11 cellular contexts compared by ENCODE assay signal in the genomic region with DNA sequence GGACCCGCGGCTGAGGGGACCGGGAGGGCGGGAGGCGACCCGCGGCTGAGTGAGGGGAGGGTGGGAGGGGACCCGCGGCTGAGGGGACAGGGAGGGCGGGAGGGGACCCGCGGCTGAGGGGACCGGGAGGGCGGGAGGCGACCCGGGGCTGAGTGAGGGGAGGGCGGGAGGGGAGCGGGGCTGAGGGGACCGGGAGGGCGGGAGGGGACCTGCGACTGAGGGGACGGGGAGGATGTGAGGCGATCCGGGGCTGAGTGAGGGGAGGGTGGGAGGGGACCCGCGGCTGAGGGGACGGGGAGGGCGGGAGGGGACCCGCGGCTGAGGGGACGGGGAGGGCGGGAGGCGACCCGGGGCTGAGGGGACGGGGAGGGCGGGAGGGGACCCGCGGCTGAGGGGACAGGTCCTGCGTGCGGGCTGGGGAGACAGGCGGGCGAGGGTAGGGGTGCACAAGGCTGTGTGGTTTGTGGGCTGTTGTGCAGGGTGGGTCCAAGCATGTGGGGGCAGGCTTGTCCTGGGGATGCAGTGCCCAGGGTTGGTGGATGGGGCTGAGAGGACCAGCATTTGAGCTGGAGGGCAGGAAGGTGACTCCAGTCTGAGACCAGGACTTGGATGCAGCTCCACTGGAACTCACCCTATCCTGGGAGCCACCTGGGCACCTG. TPM values are rescaled to one million over a fixed set of nuclear protein-coding genes. Genes with fewer than 3 reads are reported as not detected.
DNase-seq lines count a peak whose midpoint lies in the region; ATAC-seq, FAIRE-seq and TF ChIP-seq lines count a peak whose summit lies in the region.
"Had no signal": no experiment of that assay in that cellular context is flagged by ENCODE, and none has a peak within 500 bp of the region (broad histone marks: within the 10 kb centered on the region; RNA-seq: fewer than 3 reads in every experiment).

No MANE protein-coding gene starts in this region.

- no peak for FAIRE-seq in HepG2 (lab: Jason Lieb, UNC)

- H2AFZ ChIP-seq in neural progenitor cell (replicated peaks) (no peak overlapping the region), HepG2 (ENCODE audit: low read length) (no peak overlapping the region)

- no peak for DNase-seq in CD14-positive monocyte (ENCODE audit: low spot score)
- DNase-seq in neural progenitor cell (ENCODE audit: low spot score), result no peak
- DNase-seq in HepG2 (ENCODE audit: low spot score), result no peak
- DNase-seq in foreskin melanocyte, result no peak
- DNase-seq: NK-92 treated with Interleukin-12 subunit alpha and Interleukin-12 subunit beta, amount 100 ng/mL, for 24 hours had no signal

- H3K4me3 Mint-ChIP-seq in CD14-positive monocyte, result peak overlapping the region; percentile 20 to 63
- peak overlapping the region; percentile 79 for H3K4me3 Mint-ChIP-seq in neural progenitor cell

- peak overlapping the region; percentile 80 for H3K4me2 ChIP-seq in neural progenitor cell
- no peak overlapping the region for H3K4me2 ChIP-seq in HepG2 (ENCODE audit: low read depth, low read length)

- H3K36me3 Mint-ChIP-seq in CD14-positive monocyte (peaks cover 3 to 5% of the 10 kb centered on the region in 2 donors), neural progenitor cell (no peaks in the 10 kb centered on the region)

- no peaks in the 10 kb centered on the region for H3K4me1 ChIP-seq in HUES64 (ENCODE audit: insufficient read depth, low read length)
- H3K4me1 ChIP-seq in neural progenitor cell, result peaks cover 13% of the 10 kb centered on the region
- no peaks in the 10 kb centered on the region; the same call in 1 of the 2 replicates for H3K4me1 ChIP-seq in HepG2 (ENCODE audit: insufficient read depth, low read length)

- TF ChIP-seq POLR2A in HepG2 (IDR thresholded peaks at IDR 0.05; ENCODE audit: insufficient read depth in 1 of 2, low read depth in 2 of 2, low read length in 2 of 2), result no peak

- no peak for TF ChIP-seq EP300 in HepG2 (IDR thresholded peaks at IDR 0.05; ENCODE audit: low read depth in 2 of 2, low read length in 2 of 2)
- TF ChIP-seq EP300 in HepG2 (CRISPR knock-in tag; IDR thresholded peaks at IDR 0.05; ENCODE audit: borderline replicate concordance), result no peak

- H3F3A ChIP-seq in neural progenitor cell (ENCODE audit: low read depth), result peaks cover 15% of the 10 kb centered on the region

- H3K79me2 ChIP-seq in neural progenitor cell (ENCODE audit: low read depth) (no peaks in the 10 kb centered on the region), HepG2 (ENCODE audit: insufficient read depth, low read length) (no peaks in the 10 kb centered on the region)

- H3K27ac Mint-ChIP-seq in CD14-positive monocyte (peak overlapping the region in 1 of 7 donors; percentile 25), neural progenitor cell (no peak overlapping the region)

- H3K27me3 Mint-ChIP-seq in CD14-positive monocyte (ENCODE audit: low read depth in 3 of 3), result peaks cover 38 to 40% (median 40%) of the 10 kb centered on the region in 3 donors
- H3K27me3 Mint-ChIP-seq in neural progenitor cell (ENCODE audit: insufficient read depth, low read depth), result peaks cover 33% of the 10 kb centered on the region

- ATAC-seq in esophagus mucosa (peak; percentile 2), HepG2 (no peak), GM18498 (IDR thresholded peaks at IDR 0.05; ENCODE audit: unreplicated experiment) (no peak), GM19324 (IDR thresholded peaks at IDR 0.05; ENCODE audit: low FRiP score, unreplicated experiment) (no peak)

- H3K27ac ChIP-seq in HUES64 (ENCODE audit: low read depth, low read length), result no peak overlapping the region
- no peak overlapping the region for H3K27ac ChIP-seq in neural progenitor cell
- no peak overlapping the region for H3K27ac ChIP-seq in HepG2 (ENCODE audit: extremely low read length, insufficient read depth, low read length)

- 12% methylated on average over 16 of the region's 42 CpGs for WGBS in HUES64
- WGBS in HepG2 (ENCODE audit: low lambda C conversion rate), result 18% methylated on average over 32 of the region's 42 CpGs

- intact Hi-C loops in CD14-positive monocyte (cut with micrococcal nuclease) (no loop called here), HepG2 (cut with micrococcal nuclease; ENCODE audit: unreplicated experiment) (loop anchor here (2.0 kb wide), 1 partner anchor 15 kb away; no protein-coding TSS in a partner anchor)

- POLR2A ChIA-PET in HepG2 (lab: Yijun Ruan, JAX), result no interaction called here

- no peak for TF ChIP-seq RAD21 in HepG2 (CRISPR knock-in tag; IDR thresholded peaks at IDR 0.05)

- H3K4me1 Mint-ChIP-seq in CD14-positive monocyte (no peaks in the 10 kb centered on the region), neural progenitor cell (peaks cover 4% of the 10 kb centered on the region)

- no peaks in the 10 kb centered on the region for H3K36me3 ChIP-seq in HUES64 (ENCODE audit: insufficient read depth, low read length)
- no peaks in the 10 kb centered on the region for H3K36me3 ChIP-seq in neural progenitor cell
- no peaks in the 10 kb centered on the region for H3K36me3 ChIP-seq in HepG2 (replicated peaks in 1 of 2; ENCODE audit: control insufficient read depth in 1 of 2, insufficient read depth in 2 of 2, low read length in 2 of 2)

- in situ Hi-C loops in HepG2 (cut with HindIII; ENCODE audit: extremely low pct_ligation_motif_present, low pct_unique_long_range_greater_than_20kb), result no loop called here

- no TSS peak for BruUV-seq in HepG2 (replicated peaks; lab: Mats Ljungman, UMichigan)

- TF ChIP-seq CTCF in CD14-positive monocyte (IDR thresholded peaks at IDR 0.05) (peak; percentile 15), neural progenitor cell (IDR thresholded peaks at IDR 0.05) (no peak), HepG2 (CRISPR knock-in tag; IDR thresholded peaks at IDR 0.05) (no peak)

- CTCF ChIA-PET in HepG2 (lab: Yijun Ruan, JAX; ENCODE audit: low intra/inter-chr PET ratio, low total read pairs), result interaction anchor here (1.5 to 1.6 kb wide), 2 partner anchors 112 kb away, joined by 4 to 5 read pairs; no protein-coding TSS in a partner anchor

- H3K27me3 ChIP-seq in HUES64 (ENCODE audit: insufficient read depth, low read length) (peaks cover 77% of the 10 kb centered on the region), neural progenitor cell (peaks cover 95% of the 10 kb centered on the region), HepG2 (ENCODE audit: control insufficient read depth in 1 of 2, insufficient read depth in 2 of 2, low read length in 2 of 2) (peaks cover 25 to 90% of the 10 kb centered on the region in 2 experiments)

- H3K4me3 ChIP-seq in HUES64 (ENCODE audit: low read length), result peak overlapping the region; percentile 42
- peak overlapping the region; percentile 54 for H3K4me3 ChIP-seq in neural progenitor cell
- H3K4me3 ChIP-seq in HepG2 (replicated peaks in 1 of 3; ENCODE audit: insufficient read depth in 1 of 3, low read depth in 2 of 3, low read length in 3 of 3), result no peak overlapping the region

- H4K20me1 ChIP-seq in neural progenitor cell (ENCODE audit: low read depth) (peaks cover 10% of the 10 kb centered on the region), HepG2 (ENCODE audit: insufficient read depth, low read length) (no peaks in the 10 kb centered on the region)

- H3K9me3 ChIP-seq in HUES64 (ENCODE audit: insufficient read depth, low read depth, low read length) (no peaks in the 10 kb centered on the region), neural progenitor cell (ENCODE audit: low read depth) (no peaks in the 10 kb centered on the region), HepG2 (ENCODE audit: low read length) (no peaks in the 10 kb centered on the region)

- no peak overlapping the region for H3K9ac ChIP-seq in HUES64 (ENCODE audit: low read depth, low read length)
- no peak overlapping the region for H3K9ac ChIP-seq in neural progenitor cell
- no peak overlapping the region for H3K9ac ChIP-seq in HepG2 (ENCODE audit: insufficient read depth, low read depth, low read length)

- H3K9me3 Mint-ChIP-seq in CD14-positive monocyte (peaks cover 0 to 4% (median 0%) of the 10 kb centered on the region in 7 donors), neural progenitor cell (peaks cover 8% of the 10 kb centered on the region)

RNA-seq across cellular contexts. Expression of gene PLD4, which starts 9.2 kb away (rescaled TPM):
- polyA plus RNA-seq in CD14-positive monocyte, result 10 to 100 TPM; 15.1 to 15.5 TPM
- not detected for polyA plus RNA-seq in HUES64 (2013, experiment 1 of 2)
- polyA plus RNA-seq in HUES64 (2013, experiment 2 of 2), result not detected
- 0.80 TPM for total RNA-seq in esophagus mucosa
- total RNA-seq in neural progenitor cell (ENCODE audit: low replicate concordance), result not detected in 2 replicates
- total RNA-seq in HepG2 (2016; rRNA removed; fragmentation: Illumina TruSeq; extraction: Trizol), result not detected in 2 replicates
- total RNA-seq in HepG2 (2016; cell fraction: cytosol; rRNA removed; fragmentation: Illumina TruSeq; extraction: Trizol; ENCODE audit: low read depth), result not detected in 2 replicates
- not detected in 2 replicates for total RNA-seq in HepG2 (2016; cell fraction: insoluble cytoplasmic fraction; rRNA removed; fragmentation: Illumina TruSeq; extraction: Trizol)
- not detected in 2 replicates for total RNA-seq in HepG2 (2016; cell fraction: membrane; rRNA removed; fragmentation: Illumina TruSeq; extraction: Trizol)
- not detected in 2 replicates for total RNA-seq in HepG2 (2016; cell fraction: nucleus; rRNA removed; fragmentation: Illumina TruSeq; extraction: Trizol)
- polyA plus RNA-seq in HepG2 (2011; rRNA removed), result not detected in 2 replicates
- polyA plus RNA-seq in HepG2 (2011; cell fraction: cytosol; rRNA removed), result not detected in 2 replicates
- not detected in 2 replicates for polyA plus RNA-seq in HepG2 (2011; cell fraction: nucleus; rRNA removed)
- not detected in 2 replicates for polyA plus RNA-seq in HepG2 (2012)
- polyA plus RNA-seq in HepG2 (2016; cell fraction: cytosol; fragmentation: Illumina TruSeq; extraction: Trizol; ENCODE audit: low read depth), result not detected in 2 replicates
- polyA plus RNA-seq in HepG2 (2016; cell fraction: insoluble cytoplasmic fraction; fragmentation: Illumina TruSeq; extraction: Trizol; ENCODE audit: low read depth), result not detected in 2 replicates
- polyA plus RNA-seq in HepG2 (2016; cell fraction: membrane; fragmentation: Illumina TruSeq; extraction: Trizol; ENCODE audit: low read depth), result not detected in 2 replicates
- not detected in 2 replicates for polyA plus RNA-seq in HepG2 (2016; cell fraction: nucleus; fragmentation: Illumina TruSeq; extraction: Trizol; ENCODE audit: insufficient read depth, low read depth)
- 0.02 TPM in 1 of 2 replicates, not detected in the other for polyA minus RNA-seq in HepG2 (2011; rRNA and poly(A)+ RNA removed; ENCODE audit: low replicate concordance)
- polyA minus RNA-seq in HepG2 (2011; cell fraction: cytosol; rRNA and poly(A)+ RNA removed), result not detected in 2 replicates
- not detected in 2 replicates for polyA minus RNA-seq in HepG2 (2011; cell fraction: nucleus; rRNA and poly(A)+ RNA removed)
- total RNA-seq: activated CD8-positive, alpha-beta memory T cell treated with anti-CD3 and anti-CD28 coated beads for 36 hours; epithelial cell of proximal tubule had no signal

RNA-seq across cellular contexts. Expression of gene AHNAK2, which starts 44.3 kb away (rescaled TPM):
- polyA plus RNA-seq in CD14-positive monocyte, result under 1 TPM in 1 of 2 donors, not detected in 1; 0.01 TPM
- 0.55 TPM for polyA plus RNA-seq in HUES64 (2013, experiment 1 of 2)
- 0.76 TPM for polyA plus RNA-seq in HUES64 (2013, experiment 2 of 2)
- total RNA-seq in esophagus mucosa, result 184 TPM
- total RNA-seq in neural progenitor cell (ENCODE audit: low replicate concordance), result 0.77 and 1.3 TPM in 2 replicates
- 0.15 and 0.18 TPM in 2 replicates for total RNA-seq in HepG2 (2016; rRNA removed; fragmentation: Illumina TruSeq; extraction: Trizol)
- total RNA-seq in HepG2 (2016; cell fraction: cytosol; rRNA removed; fragmentation: Illumina TruSeq; extraction: Trizol; ENCODE audit: low read depth), result not detected in 2 replicates
- 0.10 and 0.11 TPM in 2 replicates for total RNA-seq in HepG2 (2016; cell fraction: insoluble cytoplasmic fraction; rRNA removed; fragmentation: Illumina TruSeq; extraction: Trizol)
- total RNA-seq in HepG2 (2016; cell fraction: membrane; rRNA removed; fragmentation: Illumina TruSeq; extraction: Trizol), result 0.06 and 0.07 TPM in 2 replicates
- total RNA-seq in HepG2 (2016; cell fraction: nucleus; rRNA removed; fragmentation: Illumina TruSeq; extraction: Trizol), result 0.53 and 0.68 TPM in 2 replicates
- polyA plus RNA-seq in HepG2 (2011; rRNA removed), result 0.10 and 0.11 TPM in 2 replicates
- polyA plus RNA-seq in HepG2 (2011; cell fraction: cytosol; rRNA removed), result 0.08 and 0.09 TPM in 2 replicates
- polyA plus RNA-seq in HepG2 (2011; cell fraction: nucleus; rRNA removed), result 0.28 and 0.37 TPM in 2 replicates
- 0.04 TPM in 2 replicates for polyA plus RNA-seq in HepG2 (2012)
- polyA plus RNA-seq in HepG2 (2016; cell fraction: cytosol; fragmentation: Illumina TruSeq; extraction: Trizol; ENCODE audit: low read depth), result not detected in 2 replicates
- 0.07 and 0.11 TPM in 2 replicates for polyA plus RNA-seq in HepG2 (2016; cell fraction: insoluble cytoplasmic fraction; fragmentation: Illumina TruSeq; extraction: Trizol; ENCODE audit: low read depth)
- polyA plus RNA-seq in HepG2 (2016; cell fraction: membrane; fragmentation: Illumina TruSeq; extraction: Trizol; ENCODE audit: low read depth), result not detected in 2 replicates
- 0.57 and 0.65 TPM in 2 replicates for polyA plus RNA-seq in HepG2 (2016; cell fraction: nucleus; fragmentation: Illumina TruSeq; extraction: Trizol; ENCODE audit: insufficient read depth, low read depth)
- 0.34 and 31.9 TPM in 2 replicates for polyA minus RNA-seq in HepG2 (2011; rRNA and poly(A)+ RNA removed; ENCODE audit: low replicate concordance)
- 0.30 and 0.35 TPM in 2 replicates for polyA minus RNA-seq in HepG2 (2011; cell fraction: cytosol; rRNA and poly(A)+ RNA removed)
- 0.39 and 0.62 TPM in 2 replicates for polyA minus RNA-seq in HepG2 (2011; cell fraction: nucleus; rRNA and poly(A)+ RNA removed)

RNA-seq across cellular contexts. Expression of gene CLBA1, which starts 51.7 kb away (rescaled TPM):
- polyA plus RNA-seq in CD14-positive monocyte (under 1 TPM; 0.62 to 0.76 TPM), HepG2 (2011; rRNA removed) (1.2 and 1.3 TPM in 2 replicates)
- 3.4 TPM for polyA plus RNA-seq in HUES64 (2013, experiment 1 of 2)
- polyA plus RNA-seq in HUES64 (2013, experiment 2 of 2), result 3.2 TPM
- total RNA-seq in esophagus mucosa (8.2 TPM), neural progenitor cell (ENCODE audit: low replicate concordance) (8.5 and 10.8 TPM in 2 replicates), HepG2 (2016; rRNA removed; fragmentation: Illumina TruSeq; extraction: Trizol) (1.4 and 1.5 TPM in 2 replicates)
- 0.44 and 0.71 TPM in 2 replicates for total RNA-seq in HepG2 (2016; cell fraction: cytosol; rRNA removed; fragmentation: Illumina TruSeq; extraction: Trizol; ENCODE audit: low read depth)
- 1.4 and 1.7 TPM in 2 replicates for total RNA-seq in HepG2 (2016; cell fraction: insoluble cytoplasmic fraction; rRNA removed; fragmentation: Illumina TruSeq; extraction: Trizol)
- total RNA-seq in HepG2 (2016; cell fraction: membrane; rRNA removed; fragmentation: Illumina TruSeq; extraction: Trizol), result 0.99 and 1.0 TPM in 2 replicates
- total RNA-seq in HepG2 (2016; cell fraction: nucleus; rRNA removed; fragmentation: Illumina TruSeq; extraction: Trizol), result 1.7 and 2.1 TPM in 2 replicates
- polyA plus RNA-seq in HepG2 (2011; cell fraction: cytosol; rRNA removed), result 0.75 and 0.95 TPM in 2 replicates
- 2.8 and 3.0 TPM in 2 replicates for polyA plus RNA-seq in HepG2 (2011; cell fraction: nucleus; rRNA removed)
- polyA plus RNA-seq in HepG2 (2012), result 0.49 and 0.51 TPM in 2 replicates
- polyA plus RNA-seq in HepG2 (2016; cell fraction: cytosol; fragmentation: Illumina TruSeq; extraction: Trizol; ENCODE audit: low read depth), result 0.28 and 0.33 TPM in 2 replicates
- 1.3 and 1.7 TPM in 2 replicates for polyA plus RNA-seq in HepG2 (2016; cell fraction: insoluble cytoplasmic fraction; fragmentation: Illumina TruSeq; extraction: Trizol; ENCODE audit: low read depth)
- 0.65 and 0.66 TPM in 2 replicates for polyA plus RNA-seq in HepG2 (2016; cell fraction: membrane; fragmentation: Illumina TruSeq; extraction: Trizol; ENCODE audit: low read depth)
- polyA plus RNA-seq in HepG2 (2016; cell fraction: nucleus; fragmentation: Illumina TruSeq; extraction: Trizol; ENCODE audit: insufficient read depth, low read depth), result 1.8 and 3.1 TPM in 2 replicates
- polyA minus RNA-seq in HepG2 (2011; rRNA and poly(A)+ RNA removed; ENCODE audit: low replicate concordance), result 0.44 and 7.1 TPM in 2 replicates
- polyA minus RNA-seq in HepG2 (2011; cell fraction: cytosol; rRNA and poly(A)+ RNA removed), result 1.1 TPM in 1 of 2 replicates, not detected in the other
- polyA minus RNA-seq in HepG2 (2011; cell fraction: nucleus; rRNA and poly(A)+ RNA removed), result 0.90 and 1.1 TPM in 2 replicates

Comparison
In these comparisons a context has a peak if more than half of its experiments do, and no peak if none do; other contexts are left out.
1. H3K4me3 ChIP-seq: peak in HUES64 (single experiment) and neural progenitor cell (single experiment); none in HepG2 (0 of 3).
2. RNA of gene AHNAK2, which starts 44.3 kb away (total RNA-seq): 184 TPM in esophagus mucosa (single experiment); 0.77 to 1.3 TPM in neural progenitor cell and 0.06 to 0.68 TPM in HepG2; every median in the first group is over 10 times any median in the second.